Comparison of ENCODE assay signal across 27 cellular contexts in the genomic region with DNA sequence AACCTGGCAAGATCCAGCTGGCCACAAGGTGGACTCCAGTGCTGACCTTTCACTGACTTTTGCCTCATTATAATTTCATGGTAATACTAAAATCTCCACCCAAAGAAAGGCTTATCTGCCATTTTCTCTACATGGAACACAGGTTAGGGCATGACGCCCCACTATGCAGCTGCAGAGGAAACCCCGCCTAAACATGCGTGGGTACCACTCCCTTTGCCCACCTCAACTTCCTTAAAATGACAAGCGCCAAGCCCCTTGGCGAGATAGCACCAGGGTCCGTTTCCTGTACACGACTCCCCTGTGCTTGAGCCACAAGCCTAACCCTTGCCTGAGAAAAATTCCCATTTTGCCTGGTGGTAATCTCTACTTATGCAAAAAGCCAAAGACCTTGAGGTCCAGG.
"Had no signal": no experiment of that assay in that cellular context is flagged by ENCODE, and none has a peak within 500 bp of the region (broad histone marks: within the 10 kb centered on the region; RNA-seq: fewer than 3 reads in every experiment).

No MANE protein-coding gene starts in this region.

- H3K27ac ChIP-seq: left lung, lower lobe of right lung, pancreas, prostate gland, skin epidermis, stomach, testis, thyroid gland, upper lobe of right lung had no signal

- H3K4me1 Mint-ChIP-seq: immature natural killer cell; mesothelial cell of epicardium; naive thymus-derived CD4-positive, alpha-beta T cell; stimulated activated effector memory CD8-positive, alpha-beta T cell treated with anti-CD3 and anti-CD28 coated beads, Interleukin-12 subunit alpha, Interleukin-12 subunit beta, amount 100 ng/mL, for 72 hours had no signal

- H3K4me3 ChIP-seq: left lung, lower lobe of right lung, pancreas, prostate gland, skin epidermis, stomach, testis, thyroid gland, upper lobe of right lung had no signal

- H3K4me1 ChIP-seq: left lung, lower lobe of right lung, pancreas, prostate gland, stomach, testis, thyroid gland, upper lobe of right lung had no signal

- H3K27me3 ChIP-seq: left lung, pancreas, testis, thyroid gland, upper lobe of right lung had no signal

- H3K9me3 Mint-ChIP-seq: immature natural killer cell; natural killer cell treated with Interleukin-12 subunit alpha and Interleukin-12 subunit beta and Interleukin-15 and Interleukin-18, amount 100 ng/mL, for 72 hours; stimulated activated effector memory CD8-positive, alpha-beta T cell treated with anti-CD3 and anti-CD28 coated beads, Interleukin-12 subunit alpha, Interleukin-12 subunit beta, amount 100 ng/mL, for 72 hours had no signal

- DNase-seq: hypothalamus; immature natural killer cell; kidney; left colon; left lung; lower lobe of right lung; mammary epithelial cell; mesendoderm; naive thymus-derived CD4-positive, alpha-beta T cell; pancreas; posterior cingulate gyrus; retina; right cardiac atrium; stimulated activated CD4-positive, alpha-beta T cell treated with anti-CD3 and anti-CD28 coated beads, Interleukin-12 subunit alpha, Interleukin-12 subunit beta, amount 100 ng/mL, for 4 hours; stimulated activated CD4-positive, alpha-beta T cell treated with anti-CD3 and anti-CD28 coated beads, Interleukin-4, amount 100 ng/mL, for 24 hours; stimulated activated naive CD8-positive, alpha-beta T cell treated with anti-CD3 and anti-CD28 coated beads, Interleukin-15, Interleukin-2, amounts not matched to agents 100 U/mL and 50 U/mL, for 24 hours; stomach; testis; thyroid gland; trophoblast cell; upper lobe of right lung had no signal

- H3K36me3 Mint-ChIP-seq: immature natural killer cell; mesothelial cell of epicardium; naive thymus-derived CD4-positive, alpha-beta T cell; natural killer cell treated with Interleukin-12 subunit alpha and Interleukin-12 subunit beta and Interleukin-15 and Interleukin-18, amount 100 ng/mL, for 72 hours; stimulated activated effector memory CD8-positive, alpha-beta T cell treated with anti-CD3 and anti-CD28 coated beads, Interleukin-12 subunit alpha, Interleukin-12 subunit beta, amount 100 ng/mL, for 72 hours had no signal

- H3K4me3 Mint-ChIP-seq: immature natural killer cell; mesothelial cell of epicardium; naive thymus-derived CD4-positive, alpha-beta T cell; natural killer cell treated with Interleukin-12 subunit alpha and Interleukin-12 subunit beta and Interleukin-15 and Interleukin-18, amount 100 ng/mL, for 72 hours; stimulated activated effector memory CD8-positive, alpha-beta T cell treated with anti-CD3 and anti-CD28 coated beads, Interleukin-12 subunit alpha, Interleukin-12 subunit beta, amount 100 ng/mL, for 72 hours had no signal

- H3K9me3 ChIP-seq: lower lobe of right lung, pancreas, prostate gland, stomach, testis, thyroid gland, upper lobe of right lung had no signal

- H3K36me3 ChIP-seq: left lung, lower lobe of right lung, pancreas, prostate gland, stomach, thyroid gland, upper lobe of right lung had no signal

- ATAC-seq: left colon; left lung; lower lobe of right lung; naive thymus-derived CD4-positive, alpha-beta T cell; natural killer cell treated with Interleukin-12 subunit alpha and Interleukin-12 subunit beta and Interleukin-15 and Interleukin-18, amount 100 ng/mL, for 72 hours; pancreas; right cardiac atrium; sciatic nerve; stimulated activated effector memory CD8-positive, alpha-beta T cell treated with anti-CD3 and anti-CD28 coated beads, Interleukin-12 subunit alpha, Interleukin-12 subunit beta, amount 100 ng/mL, for 72 hours; stimulated activated naive CD8-positive, alpha-beta T cell treated with anti-CD3 and anti-CD28 coated beads, Interleukin-15, Interleukin-2, amounts not matched to agents 100 U/mL and 50 U/mL, for 24 hours; upper lobe of right lung had no signal

- H3K27ac Mint-ChIP-seq: immature natural killer cell; mesothelial cell of epicardium; naive thymus-derived CD4-positive, alpha-beta T cell; natural killer cell treated with Interleukin-12 subunit alpha and Interleukin-12 subunit beta and Interleukin-15 and Interleukin-18, amount 100 ng/mL, for 72 hours; stimulated activated effector memory CD8-positive, alpha-beta T cell treated with anti-CD3 and anti-CD28 coated beads, Interleukin-12 subunit alpha, Interleukin-12 subunit beta, amount 100 ng/mL, for 72 hours had no signal
